ENCODE assay signal across 6 cellular contexts in genomic region chr2:107312240-107312639, GRCh38.
"Had no signal": no experiment of that assay in that cellular context is flagged by ENCODE, and none has a peak within 500 bp of the region (broad histone marks: within the 10 kb centered on the region; RNA-seq: fewer than 3 reads in every experiment).

No MANE protein-coding gene starts in this region.

- DNase-seq: GM23248, H9, HCEC 1CT, IMR-90, KG1 had no signal

- ATAC-seq: K562 had no signal
